In genomic region chr1:39657923-39658485, GRCh38 we compare ENCODE assay signal across 8 cellular contexts. TPM values are rescaled to one million over a fixed set of nuclear protein-coding genes. Genes with fewer than 3 reads are reported as not detected.
DNase-seq lines count a peak whose midpoint lies in the region; ATAC-seq, FAIRE-seq and TF ChIP-seq lines count a peak whose summit lies in the region.

No MANE protein-coding gene starts in this region.

- H3K9me2 ChIP-seq in OCI-LY7 (ENCODE audit: insufficient read depth, low read length), result no peaks in the 10 kb centered on the region

- H3K4me3 ChIP-seq in OCI-LY7 (ENCODE audit: low read depth, low read length, poor library complexity, severe bottlenecking) (peak overlapping the region; percentile 37), neuronal stem cell (ENCODE audit: low read length in 2 of 2) (peak overlapping the region; percentile 3 to 19), tibial nerve (no peak overlapping the region)

- H3K79me1 ChIP-seq in neuronal stem cell (ENCODE audit: low read depth, low read length), result no peaks in the 10 kb centered on the region

- H3K9ac ChIP-seq in neuronal stem cell (ENCODE audit: low read depth, low read length, poor library complexity), result no peak overlapping the region

- BruUV-seq in OCI-LY7 (replicated peaks; lab: Mats Ljungman, UMichigan), result no TSS peak

- no peaks in the 10 kb centered on the region for H3K36me3 ChIP-seq in OCI-LY7 (ENCODE audit: insufficient read depth, low read length)
- no peaks in the 10 kb centered on the region for H3K36me3 ChIP-seq in neuronal stem cell (replicated peaks in 1 of 2; ENCODE audit: control insufficient read depth in 2 of 2, insufficient read depth in 2 of 2, low read length in 2 of 2)
- no peaks in the 10 kb centered on the region for H3K36me3 ChIP-seq in tibial nerve

- H3K4ac ChIP-seq in neuronal stem cell (ENCODE audit: low read length), result peak overlapping the region; percentile 32

- H4K20me1 ChIP-seq in OCI-LY7 (ENCODE audit: insufficient read depth, low read length), result no peaks in the 10 kb centered on the region

- no peak for TF ChIP-seq POLR2A in tibial nerve (IDR thresholded peaks at IDR 0.05)

- no peak overlapping the region for H2BK120ac ChIP-seq in neuronal stem cell (ENCODE audit: low read depth, low read length)

- peak overlapping the region; percentile 98 for H2AFZ ChIP-seq in OCI-LY7 (ENCODE audit: low read length)
- peak overlapping the region; percentile 85 for H2AFZ ChIP-seq in neuronal stem cell (ENCODE audit: low read length)

- TF ChIP-seq EP300 in tibial nerve (IDR thresholded peaks at IDR 0.05), result no peak

- peak; percentile 66 for TF ChIP-seq CTCF in D721Med (IDR thresholded peaks at IDR 0.05; ENCODE audit: insufficient read depth, missing control alignments)
- TF ChIP-seq CTCF in OCI-LY7 (conservative IDR thresholded peaks at IDR 0.05; ENCODE audit: low read length), result peak; percentile 95
- peak; percentile 54 to 68 (median 57) for TF ChIP-seq CTCF in tibial nerve (IDR thresholded peaks at IDR 0.05)

- H3K23ac ChIP-seq in neuronal stem cell (ENCODE audit: low read depth, low read length, poor library complexity), result no peak overlapping the region

- ATAC-seq in HG03139 (IDR thresholded peaks at IDR 0.05; ENCODE audit: unreplicated experiment) (peak; percentile 56), GM21576 (IDR thresholded peaks at IDR 0.05; ENCODE audit: unreplicated experiment) (no peak)

- no peak overlapping the region for H4K91ac ChIP-seq in neuronal stem cell (ENCODE audit: low read depth, low read length, poor library complexity)

- no peak for DNase-seq in D721Med (ENCODE audit: insufficient read length, low spot score)
- DNase-seq in OCI-LY7 (ENCODE audit: low spot score), result peak; percentile 80
- peak; percentile 23 for DNase-seq in activated T-cell treated with anti-CD3 and anti-CD28 coated beads for 4 hours
- DNase-seq in fibroblast of peridontal ligament (ENCODE audit: extremely low read depth), result peak; percentile 56
- peak; percentile 75 for DNase-seq in neuronal stem cell (ENCODE audit: low spot score)
- DNase-seq in tibial nerve (ENCODE audit: low spot score in 2 of 2), result no peak

- H3K27ac ChIP-seq in OCI-LY7 (ENCODE audit: low read depth, low read length, poor library complexity, severe bottlenecking) (no peak overlapping the region), neuronal stem cell (replicated peaks; ENCODE audit: low read length) (no peak overlapping the region), tibial nerve (no peak overlapping the region)

- H2BK12ac ChIP-seq in neuronal stem cell (ENCODE audit: low read length), result no peak overlapping the region

- no peak overlapping the region for H2BK5ac ChIP-seq in neuronal stem cell (ENCODE audit: low read length)

- H3K4me1 ChIP-seq in OCI-LY7 (ENCODE audit: insufficient read depth, low read length, poor library complexity, severe bottlenecking) (peaks cover 5% of the 10 kb centered on the region), neuronal stem cell (ENCODE audit: control insufficient read depth in 2 of 2, insufficient read depth in 1 of 2, low read depth in 1 of 2, low read length in 2 of 2) (peaks cover 2 to 5% of the 10 kb centered on the region in 2 donors), tibial nerve (peaks cover 0 to 12% (median 3%) of the 10 kb centered on the region in 4 donors)

- no peaks in the 10 kb centered on the region for H3K9me3 ChIP-seq in OCI-LY7 (ENCODE audit: low read length)
- H3K9me3 ChIP-seq in neuronal stem cell (replicated peaks in 1 of 2; ENCODE audit: control insufficient read depth in 2 of 2, insufficient read depth in 1 of 2, low read depth in 1 of 2, low read length in 2 of 2), result no peaks in the 10 kb centered on the region
- no peaks in the 10 kb centered on the region for H3K9me3 ChIP-seq in tibial nerve

- H4K8ac ChIP-seq in neuronal stem cell (ENCODE audit: low read depth, low read length), result no peak overlapping the region

- CTCF ChIA-PET in OCI-LY7 (lab: Charles Lee; ENCODE audit: unreplicated experiment), result interaction anchor here (0.6 to 1.7 kb wide), 6 partner anchors 10 to 52 kb away, joined by 3 to 8 read pairs (median 4); no protein-coding TSS in a partner anchor

- FAIRE-seq in D721Med (lab: Jason Lieb, UNC), result no peak

- H3K4me2 ChIP-seq in OCI-LY7 (ENCODE audit: low read length) (peak overlapping the region; percentile 50), neuronal stem cell (ENCODE audit: insufficient read depth, low read length, poor library complexity, severe bottlenecking) (no peak overlapping the region)

- H2AK5ac ChIP-seq in neuronal stem cell (ENCODE audit: low read depth, low read length), result peak overlapping the region; percentile 22

- H3K27me3 ChIP-seq in neuronal stem cell (ENCODE audit: control insufficient read depth in 3 of 3, insufficient read depth in 3 of 3, low read depth in 1 of 3, low read length in 3 of 3) (peaks cover 0 to 53% (median 2%) of the 10 kb centered on the region in 3 experiments), tibial nerve (no peaks in the 10 kb centered on the region)

- POLR2A ChIA-PET in OCI-LY7 (lab: Charles Lee), result interaction anchor here (0.5 to 1.4 kb wide), 3 partner anchors 16 to 171 kb away, joined by 3 read pairs; no protein-coding TSS in a partner anchor

- no peak overlapping the region for H3K14ac ChIP-seq in neuronal stem cell (ENCODE audit: low read length)

- H3K18ac ChIP-seq in neuronal stem cell (ENCODE audit: low read length), result no peak overlapping the region

- no CpG with 5 or more reads among the region's 6 CpGs for WGBS in neuronal stem cell (ENCODE audit: extremely low coverage in 2 of 2, insufficient read length in 2 of 2, insufficient replicate concordance in 1 of 2), 2 donors
- 22 to 24% methylated on average over 6 of the region's 6 CpGs for whole genome bisulfite sequencing in tibial nerve, 2 donors

- peak overlapping the region; percentile 43 for H2BK15ac ChIP-seq in neuronal stem cell (ENCODE audit: low read length)

- intact Hi-C loops in OCI-LY7 (cut with micrococcal nuclease; ENCODE audit: unreplicated experiment), result loop anchor here (5.0 kb wide), 1 partner anchor 64 kb away; no protein-coding TSS in a partner anchor

- no peaks in the 10 kb centered on the region for H3K79me2 ChIP-seq in OCI-LY7 (ENCODE audit: insufficient read depth, low read depth, low read length)

RNA-seq across cellular contexts. Expression of gene NT5C1A, which starts 13.9 kb away (rescaled TPM):
- total RNA-seq in OCI-LY7 (2014; rRNA removed; shearing (Covaris generic)), result not detected in 2 replicates
- not detected in 2 replicates for total RNA-seq in OCI-LY7 (2022)
- polyA plus RNA-seq in neuronal stem cell (2013, experiment 1 of 2), result 0.04 TPM
- not detected for polyA plus RNA-seq in neuronal stem cell (2013, experiment 2 of 2)
- total RNA-seq in tibial nerve, result 1 to 10 TPM in 1 of 4 donors, not detected in 3; 2.2 TPM

RNA-seq across cellular contexts. Expression of gene HEYL, which starts 18.6 kb away (rescaled TPM):
- not detected in 2 replicates for total RNA-seq in OCI-LY7 (2014; rRNA removed; shearing (Covaris generic))
- total RNA-seq in OCI-LY7 (2022), result not detected in 2 replicates
- polyA plus RNA-seq in neuronal stem cell (2013, experiment 1 of 2), result 6.7 TPM
- 6.9 TPM for polyA plus RNA-seq in neuronal stem cell (2013, experiment 2 of 2)
- 10 to 100 TPM; 11.4 to 19.2 (median 14.3) TPM for total RNA-seq in tibial nerve

RNA-seq across cellular contexts. Expression of gene HPCAL4, which starts 33.2 kb away (rescaled TPM):
- not detected in 2 replicates for total RNA-seq in OCI-LY7 (2014; rRNA removed; shearing (Covaris generic))
- total RNA-seq in OCI-LY7 (2022) (not detected in 2 replicates), tibial nerve (not detected)
- polyA plus RNA-seq in neuronal stem cell (2013, experiment 1 of 2), result 0.18 TPM
- polyA plus RNA-seq in neuronal stem cell (2013, experiment 2 of 2), result 0.11 TPM

Comparison
In these comparisons a context has a peak if more than half of its experiments do, and no peak if none do; other contexts are left out.
1. DNase-seq: peak in OCI-LY7 (single experiment), activated T-cell treated with anti-CD3 and anti-CD28 coated beads for 4 hours (single experiment), fibroblast of peridontal ligament (single experiment) and neuronal stem cell (single experiment); none in D721Med (single experiment) and tibial nerve (0 of 2).
2. H3K4me3 ChIP-seq: peak in OCI-LY7 (single experiment) and neuronal stem cell (2 of 2); none in tibial nerve (0 of 4).
3. RNA of gene HEYL, which starts 18.6 kb away (total RNA-seq): 11.4 to 19.2 TPM in tibial nerve; not detected in OCI-LY7; every median in the first group is over 10 times any median in the second.
4. Peak in every context shown above with its lines, with median percentiles within 50 percentile points of each other: CTCF ChIP-seq.